In the genomic region with DNA sequence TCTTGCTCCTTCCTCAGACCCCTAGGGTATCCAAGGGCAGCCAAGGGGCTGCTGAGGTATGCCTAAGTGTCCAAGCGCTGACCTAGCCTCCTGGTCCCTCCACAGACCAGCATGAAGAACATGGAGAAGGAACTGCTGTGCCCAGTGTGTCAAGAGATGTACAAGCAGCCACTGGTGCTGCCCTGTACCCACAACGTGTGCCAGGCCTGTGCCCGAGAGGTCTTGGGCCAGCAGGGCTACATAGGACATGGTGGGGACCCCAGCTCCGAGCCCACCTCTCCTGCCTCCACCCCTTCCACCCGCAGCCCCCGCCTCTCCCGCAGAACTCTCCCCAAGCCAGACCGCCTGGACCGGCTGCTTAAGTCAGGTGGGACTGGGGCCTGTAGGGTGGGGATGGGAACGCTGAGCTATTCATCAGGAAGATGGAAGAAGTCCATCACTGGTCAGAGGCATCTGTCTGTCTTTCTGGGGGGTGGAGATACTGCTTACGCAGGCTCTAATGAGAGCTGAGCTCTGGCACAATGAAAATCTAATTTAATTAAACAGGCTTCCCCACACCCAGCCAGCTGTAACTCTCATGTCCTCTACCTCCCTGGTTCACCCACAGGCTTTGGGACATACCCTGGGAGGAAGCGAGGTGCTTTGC, we compare ENCODE assay signal across 8 cellular contexts. TPM values are rescaled to one million over a fixed set of nuclear protein-coding genes. Genes with fewer than 3 reads are reported as not detected.
DNase-seq lines count a peak whose midpoint lies in the region; FAIRE-seq and TF ChIP-seq lines count a peak whose summit lies in the region.

No MANE protein-coding gene starts in this region.

- H3K27ac ChIP-seq in Peyer's patch (peak overlapping the region in 1 of 4 donors; percentile 87), H1 (ENCODE audit: low read depth, low read length) (no peak overlapping the region)

- no peak overlapping the region for H3K14ac ChIP-seq in H1 (ENCODE audit: insufficient read length)

- no peak for TF ChIP-seq EP300 in H1 (IDR thresholded peaks at IDR 0.05; ENCODE audit: borderline replicate concordance in 1 of 2, low read depth in 2 of 2, low read length in 2 of 2)

- H3K27me3 Mint-ChIP-seq in progenitor cell of endocrine pancreas = no peaks in the 10 kb centered on the region

- H2AFZ ChIP-seq in H1 (ENCODE audit: low read length) = no peak overlapping the region

- H4K91ac ChIP-seq in H1 (replicated peaks; ENCODE audit: insufficient read length, low read length) = no peak overlapping the region

- no peak overlapping the region for H3K56ac ChIP-seq in H1 (replicated peaks; ENCODE audit: insufficient read length, low read depth, low read length)

- peak overlapping the region; percentile 93 for H3K4me3 Mint-ChIP-seq in progenitor cell of endocrine pancreas (ENCODE audit: low read depth)

- H2BK20ac ChIP-seq in H1 (ENCODE audit: low read length) = no peak overlapping the region; the same call in none of the 2 replicates

- peak overlapping the region; percentile 2; the same call in 1 of the 2 replicates for H3K18ac ChIP-seq in H1 (ENCODE audit: extremely low read depth, low read length)

- H2BK5ac ChIP-seq in H1 (ENCODE audit: low read depth, low read length) = peak overlapping the region; percentile 84; the same call in 1 of the 2 replicates

- peak overlapping the region; percentile 9 for H4K5ac ChIP-seq in H1 (ENCODE audit: insufficient read length, low read depth, low read length)

- H2BK15ac ChIP-seq in H1 (ENCODE audit: low read length) = peak overlapping the region; percentile 19; the same call in 1 of the 2 replicates

- no peak overlapping the region for H3K27ac Mint-ChIP-seq in progenitor cell of endocrine pancreas

- H2BK120ac ChIP-seq in H1 (replicated peaks; ENCODE audit: low read depth, low read length) = peak overlapping the region; percentile 1

- peaks cover 0 to 16% of the 10 kb centered on the region in 2 experiments; a peak in 2 of 4 replicates for H3K79me2 ChIP-seq in H1 (ENCODE audit: control insufficient read depth in 1 of 2, insufficient read depth in 2 of 2, low read length in 2 of 2)

- peaks cover 5% of the 10 kb centered on the region for H3K36me3 Mint-ChIP-seq in progenitor cell of endocrine pancreas (ENCODE audit: insufficient read depth)

- no peak for TF ChIP-seq RAD21 in H1 (IDR thresholded peaks at IDR 0.05 in 1 of 2, conservative IDR thresholded peaks at IDR 0.05 in 1 of 2; ENCODE audit: low read depth in 2 of 2, low read length in 2 of 2)

- H3K27me3 ChIP-seq in Peyer's patch = peaks cover 0 to 4% of the 10 kb centered on the region in 2 donors
- no peaks in the 10 kb centered on the region for H3K27me3 ChIP-seq in H1 (replicated peaks in 1 of 4; ENCODE audit: control insufficient read depth in 3 of 4, extremely low read depth in 1 of 4, insufficient read depth in 3 of 4, low read length in 3 of 4)

- no peaks in the 10 kb centered on the region; the same call in 1 of the 2 replicates for H3K4me1 ChIP-seq in ES-I3 (ENCODE audit: insufficient read depth, low read length)
- peaks cover 0 to 28% (median 11%) of the 10 kb centered on the region in 4 donors for H3K4me1 ChIP-seq in Peyer's patch
- peaks cover 3 to 23% (median 8%) of the 10 kb centered on the region in 4 experiments; a peak in 6 of 7 replicates for H3K4me1 ChIP-seq in H1 (replicated peaks in 1 of 4; ENCODE audit: control insufficient read depth in 3 of 4, insufficient read depth in 4 of 4, low read length in 3 of 4)

- TF ChIP-seq POLR2A in Peyer's patch (IDR thresholded peaks at IDR 0.05) (no peak), H1 (IDR thresholded peaks at IDR 0.05; ENCODE audit: control extremely low read depth in 1 of 2, low read depth in 2 of 2, low read length in 2 of 2) (no peak)

- TF ChIP-seq CTCF in Peyer's patch (IDR thresholded peaks at IDR 0.05) (no peak), H1 (IDR thresholded peaks at IDR 0.05; ENCODE audit: control extremely low read depth in 1 of 3, insufficient read depth in 1 of 3, low read depth in 1 of 3, low read length in 3 of 3) (no peak), progenitor cell of endocrine pancreas (IDR thresholded peaks at IDR 0.05; ENCODE audit: unreplicated experiment) (no peak)

- CTCF ChIA-PET in H1 (lab: Charles Lee; ENCODE audit: partially characterized antibody) = interaction anchor here (0.7 to 12.4 kb wide), 27 partner anchors 9 to 417 kb away, joined by 3 to 215 read pairs (median 4); a partner anchor contains a TSS

- H3K4me1 Mint-ChIP-seq in progenitor cell of endocrine pancreas (ENCODE audit: low read depth) = peaks cover 29% of the 10 kb centered on the region

- 88% methylated on average over 11 of the region's 12 CpGs; no CpG with 5 or more reads in 1 of the 2 experiments for WGBS in H1 (ENCODE audit: extremely low coverage in 1 of 2, insufficient coverage in 1 of 2, insufficient read length in 1 of 2, insufficient replicate concordance in 2 of 2, low coverage in 1 of 2, low lambda C conversion rate in 2 of 2, missing lambda C conversion rate in 1 of 2), 2 experiments

- H3K23me2 ChIP-seq in H1 (ENCODE audit: low read depth, low read length) = peaks cover 10% of the 10 kb centered on the region; the same call in 1 of the 2 replicates

- peaks cover 8 to 10% of the 10 kb centered on the region in 2 experiments for H4K20me1 ChIP-seq in H1 (replicated peaks in 1 of 2; ENCODE audit: control insufficient read depth in 1 of 2, insufficient read depth in 2 of 2, low read length in 2 of 2)

- DNase-seq in Peyer's patch (peak; percentile 13 to 47 (median 47)), H1 (ENCODE audit: low read depth in 1 of 2, low spot score in 2 of 2) (no peak), progenitor cell of endocrine pancreas (ENCODE audit: low spot score, unreplicated experiment) (no peak), NCI-H510A (lab: John Stamatoyannopoulos, UW) (no peak), NCI-H524 (lab: John Stamatoyannopoulos, UW) (no peak), medulla oblongata (ENCODE audit: extremely low spot score) (no peak), cortex of kidney (lab: John Stamatoyannopoulos, UW) (no peak)

- no peak overlapping the region for H3K23ac ChIP-seq in H1 (ENCODE audit: insufficient read length)

- H3K9me3 ChIP-seq in ES-I3 (ENCODE audit: control insufficient read depth, insufficient read depth, low read length) (no peaks in the 10 kb centered on the region), Peyer's patch (no peaks in the 10 kb centered on the region), H1 (ENCODE audit: insufficient read depth in 2 of 2, low read depth in 1 of 2, low read length in 1 of 2) (no peaks in the 10 kb centered on the region)

- H3K4me3 ChIP-seq in Peyer's patch = no peak overlapping the region
- peak overlapping the region; percentile 70 to 95 (median 86) for H3K4me3 ChIP-seq in H1 (ENCODE audit: extremely low read depth in 1 of 4, insufficient read depth in 2 of 4, low read depth in 3 of 4, low read length in 4 of 4)

- H3K36me3 ChIP-seq in ES-I3 (ENCODE audit: insufficient read depth, low read length) = peaks cover 6% of the 10 kb centered on the region
- H3K36me3 ChIP-seq in Peyer's patch = no peaks in the 10 kb centered on the region
- H3K36me3 ChIP-seq in H1 (ENCODE audit: control insufficient read depth in 2 of 4, insufficient read depth in 4 of 4, low read length in 3 of 4) = peaks cover 15 to 36% (median 30%) of the 10 kb centered on the region in 4 experiments

- H3K9ac ChIP-seq in ES-I3 (ENCODE audit: low read depth, low read length) = 0 out of 2 replicates have a peak overlapping the region, but pooled peaks have one; percentile 75
- H3K9ac ChIP-seq in H1 (replicated peaks in 1 of 4; ENCODE audit: extremely low read depth in 1 of 4, low read depth in 3 of 4, low read length in 3 of 4) = no peak overlapping the region

- 0 out of 2 replicates have a peak overlapping the region, but pooled peaks have one; percentile 25 for H4K8ac ChIP-seq in H1 (ENCODE audit: extremely low read depth, insufficient read depth, low read length)

- no peaks in the 10 kb centered on the region for H3K9me3 Mint-ChIP-seq in progenitor cell of endocrine pancreas (ENCODE audit: low read depth)

- H3K4ac ChIP-seq in H1 (replicated peaks; ENCODE audit: insufficient read length, low read depth, low read length) = peak overlapping the region; percentile 79

- H3K4me2 ChIP-seq in H1 (ENCODE audit: insufficient read depth in 1 of 2, low read depth in 2 of 2, low read length in 2 of 2) = peak overlapping the region; percentile 37 to 90

- no peak for FAIRE-seq in H1 (lab: Jason Lieb, UNC)

- peak overlapping the region; percentile 97; the same call in 1 of the 2 replicates for H2BK12ac ChIP-seq in H1 (ENCODE audit: low read depth, low read length)

- H2AK5ac ChIP-seq in H1 (ENCODE audit: low read depth, low read length) = no peak overlapping the region; the same call in 1 of the 2 replicates

- POLR2A ChIA-PET in H1 (lab: Charles Lee; ENCODE audit: partially characterized antibody) = interaction anchor here (0.6 to 20.5 kb wide), 13 partner anchors 9 to 283 kb away, joined by 3 to 512 read pairs (median 3); a partner anchor contains a TSS

- H3K79me1 ChIP-seq in H1 (ENCODE audit: low read depth, low read length) = no peaks in the 10 kb centered on the region; the same call in 1 of the 2 replicates

RNA-seq across cellular contexts. Expression of a gene that starts 1.8 kb away (rescaled TPM):
- total RNA-seq in Peyer's patch (not detected), progenitor cell of endocrine pancreas (21.1 and 25.7 TPM in 2 replicates)
- total RNA-seq in H1 (2021; fragmentation: NEBNext Ultra II Directional; extraction: Animal tissue kit (Norgen Biotek cat#: 25700)) = 15.0 and 15.5 TPM in 2 replicates
- polyA plus RNA-seq in H1 (2011; rRNA removed) = 21.6 and 34.7 TPM in 2 replicates
- 29.4 TPM for polyA plus RNA-seq in H1 (2011; cell fraction: cytosol; rRNA removed)
- 94.4 TPM for polyA plus RNA-seq in H1 (2011; cell fraction: nucleus; rRNA removed)
- 18.2 to 22.5 TPM (median 20.8 TPM) in 4 replicates for polyA plus RNA-seq in H1 (2012, experiment 1 of 2)
- polyA plus RNA-seq in H1 (2012, experiment 2 of 2) = 12.6 TPM
- polyA plus RNA-seq in H1 (2013, experiment 1 of 2) = 11.7 TPM
- polyA plus RNA-seq in H1 (2013, experiment 2 of 2) = 9.4 TPM
- 11.4 and 11.5 TPM in 2 replicates for polyA minus RNA-seq in H1 (2011; rRNA and poly(A)+ RNA removed)
- polyA minus RNA-seq in H1 (2011; cell fraction: cytosol; rRNA and poly(A)+ RNA removed) = 13.7 TPM
- 28.4 TPM for polyA minus RNA-seq in H1 (2011; cell fraction: nucleus; rRNA and poly(A)+ RNA removed)

RNA-seq across cellular contexts. Expression of a gene that starts 2.3 kb away (rescaled TPM):
- total RNA-seq in Peyer's patch (100 to 1,000 TPM; 111 to 137 (median 117) TPM), progenitor cell of endocrine pancreas (146 and 149 TPM in 2 replicates)
- total RNA-seq in H1 (2021; fragmentation: NEBNext Ultra II Directional; extraction: Animal tissue kit (Norgen Biotek cat#: 25700)) = 146 TPM in 2 replicates
- polyA plus RNA-seq in H1 (2011; rRNA removed) = 317 and 419 TPM in 2 replicates
- 199 TPM for polyA plus RNA-seq in H1 (2011; cell fraction: cytosol; rRNA removed)
- polyA plus RNA-seq in H1 (2011; cell fraction: nucleus; rRNA removed) = 287 TPM
- polyA plus RNA-seq in H1 (2012, experiment 1 of 2) = 150 to 268 TPM (median 247 TPM) in 4 replicates
- 705 TPM for polyA plus RNA-seq in H1 (2012, experiment 2 of 2)
- polyA plus RNA-seq in H1 (2013, experiment 1 of 2) = 290 TPM
- polyA plus RNA-seq in H1 (2013, experiment 2 of 2) = 399 TPM
- polyA minus RNA-seq in H1 (2011; rRNA and poly(A)+ RNA removed) = 107 and 146 TPM in 2 replicates
- 86.3 TPM for polyA minus RNA-seq in H1 (2011; cell fraction: cytosol; rRNA and poly(A)+ RNA removed)
- 82.9 TPM for polyA minus RNA-seq in H1 (2011; cell fraction: nucleus; rRNA and poly(A)+ RNA removed)

RNA-seq across cellular contexts. Expression of a gene that starts 32.3 kb away (rescaled TPM):
- 10 to 100 TPM; 15.9 to 58.6 (median 46.5) TPM for total RNA-seq in Peyer's patch
- 2.6 and 3.0 TPM in 2 replicates for total RNA-seq in H1 (2021; fragmentation: NEBNext Ultra II Directional; extraction: Animal tissue kit (Norgen Biotek cat#: 25700))
- 3.5 and 5.0 TPM in 2 replicates for polyA plus RNA-seq in H1 (2011; rRNA removed)
- polyA plus RNA-seq in H1 (2011; cell fraction: cytosol; rRNA removed) = 4.2 TPM
- 19.8 TPM for polyA plus RNA-seq in H1 (2011; cell fraction: nucleus; rRNA removed)
- polyA plus RNA-seq in H1 (2012, experiment 1 of 2) = 8.5 to 12.1 TPM (median 11.0 TPM) in 4 replicates
- 4.6 TPM for polyA plus RNA-seq in H1 (2012, experiment 2 of 2)
- polyA plus RNA-seq in H1 (2013, experiment 1 of 2) = 3.6 TPM
- polyA plus RNA-seq in H1 (2013, experiment 2 of 2) = 3.4 TPM
- 5.1 and 6.1 TPM in 2 replicates for polyA minus RNA-seq in H1 (2011; rRNA and poly(A)+ RNA removed)
- 2.2 TPM for polyA minus RNA-seq in H1 (2011; cell fraction: cytosol; rRNA and poly(A)+ RNA removed)
- 9.2 TPM for polyA minus RNA-seq in H1 (2011; cell fraction: nucleus; rRNA and poly(A)+ RNA removed)
- 46.0 and 52.2 TPM in 2 replicates for total RNA-seq in progenitor cell of endocrine pancreas

RNA-seq across cellular contexts. Expression of a gene that starts 33.1 kb away (rescaled TPM):
- total RNA-seq in Peyer's patch = 10 to 100 TPM; 33.2 to 45.2 (median 36.5) TPM
- 47.9 and 55.0 TPM in 2 replicates for total RNA-seq in H1 (2021; fragmentation: NEBNext Ultra II Directional; extraction: Animal tissue kit (Norgen Biotek cat#: 25700))
- polyA plus RNA-seq in H1 (2011; rRNA removed) = 131 and 161 TPM in 2 replicates
- 108 TPM for polyA plus RNA-seq in H1 (2011; cell fraction: cytosol; rRNA removed)
- 98.3 TPM for polyA plus RNA-seq in H1 (2011; cell fraction: nucleus; rRNA removed)
- polyA plus RNA-seq in H1 (2012, experiment 1 of 2) = 52.9 to 74.3 TPM (median 71.2 TPM) in 4 replicates
- 106 TPM for polyA plus RNA-seq in H1 (2012, experiment 2 of 2)
- polyA plus RNA-seq in H1 (2013, experiment 1 of 2) = 37.2 TPM
- 36.4 TPM for polyA plus RNA-seq in H1 (2013, experiment 2 of 2)
- polyA minus RNA-seq in H1 (2011; rRNA and poly(A)+ RNA removed) = 39.0 and 48.9 TPM in 2 replicates
- 31.5 TPM for polyA minus RNA-seq in H1 (2011; cell fraction: cytosol; rRNA and poly(A)+ RNA removed)
- 29.7 TPM for polyA minus RNA-seq in H1 (2011; cell fraction: nucleus; rRNA and poly(A)+ RNA removed)
- total RNA-seq in progenitor cell of endocrine pancreas = 38.1 and 38.7 TPM in 2 replicates

RNA-seq across cellular contexts. Expression of a gene that starts 35.1 kb away (rescaled TPM):
- total RNA-seq in Peyer's patch (10 to 100 TPM; 33.5 to 89.2 (median 65.0) TPM), progenitor cell of endocrine pancreas (45.6 and 49.3 TPM in 2 replicates)
- total RNA-seq in H1 (2021; fragmentation: NEBNext Ultra II Directional; extraction: Animal tissue kit (Norgen Biotek cat#: 25700)) = 44.8 and 49.3 TPM in 2 replicates
- 227 and 349 TPM in 2 replicates for polyA plus RNA-seq in H1 (2011; rRNA removed)
- polyA plus RNA-seq in H1 (2011; cell fraction: cytosol; rRNA removed) = 166 TPM
- polyA plus RNA-seq in H1 (2011; cell fraction: nucleus; rRNA removed) = 111 TPM
- polyA plus RNA-seq in H1 (2012, experiment 1 of 2) = 30.1 to 106 TPM (median 79.5 TPM) in 4 replicates
- polyA plus RNA-seq in H1 (2012, experiment 2 of 2) = 141 TPM
- polyA plus RNA-seq in H1 (2013, experiment 1 of 2) = 184 TPM
- 217 TPM for polyA plus RNA-seq in H1 (2013, experiment 2 of 2)
- 6.9 and 13.7 TPM in 2 replicates for polyA minus RNA-seq in H1 (2011; rRNA and poly(A)+ RNA removed)
- polyA minus RNA-seq in H1 (2011; cell fraction: cytosol; rRNA and poly(A)+ RNA removed) = 6.6 TPM
- polyA minus RNA-seq in H1 (2011; cell fraction: nucleus; rRNA and poly(A)+ RNA removed) = 11.4 TPM

Comparison
In these comparisons a context has a peak if more than half of its experiments do, and no peak if none do; other contexts are left out.
1. DNase-seq: peak in Peyer's patch (3 of 3); none in H1 (0 of 2), progenitor cell of endocrine pancreas (single experiment), NCI-H510A (single experiment), NCI-H524 (0 of 2), medulla oblongata (single experiment) and cortex of kidney (single experiment).
2. H3K4me3 ChIP-seq: peak in H1 (4 of 4); none in Peyer's patch (0 of 4).